21 cellular contexts compared by ENCODE assay signal in genomic region chr9:136787003-136787402, GRCh38. TPM values are rescaled to one million over a fixed set of nuclear protein-coding genes. Genes with fewer than 3 reads are reported as not detected.
"Had no signal": no experiment of that assay in that cellular context is flagged by ENCODE, and none has a peak within 500 bp of the region (broad histone marks: within the 10 kb centered on the region; RNA-seq: fewer than 3 reads in every experiment).

No MANE protein-coding gene starts in this region.

RNA-seq across cellular contexts. Expression of gene CCDC183, which starts 9.1 kb away (rescaled TPM):
- total RNA-seq: foreskin keratinocyte had no signal

RNA-seq across cellular contexts. Expression of gene LCN15, which starts 22.7 kb away (rescaled TPM):
- total RNA-seq: activated CD8-positive, alpha-beta T cell treated with anti-CD3 and anti-CD28 coated beads, Interleukin-2, amount 10 ng/mL, durations not matched to agents 7 days and 5 days; activated T-helper 1 cell treated with anti-CD3 and anti-CD28 coated beads, Interleukin-12 subunit alpha, Interleukin-12 subunit beta, Interleukin-2, Interleukin-4 antibody, amounts not matched to agents 30 ng/mL and 10 ng/mL and 1 ng/mL, durations not matched to agents 14 hours and 24 hours and 36 hours; body of pancreas; cardiac septum; dermis blood vessel endothelial cell; foreskin keratinocyte; kidney epithelial cell; lung microvascular endothelial cell; natural killer cell; osteoblast; progenitor cell of endocrine pancreas; sigmoid colon; smooth muscle cell; stomach; T-cell; thoracic aorta; upper lobe of right lung had no signal
- polyA plus RNA-seq: esophagus, foreskin keratinocyte, immature natural killer cell, smooth muscle cell, stomach had no signal

RNA-seq across cellular contexts. Expression of gene LCN8, which starts 29.0 kb away (rescaled TPM):
- total RNA-seq: activated CD8-positive, alpha-beta T cell treated with anti-CD3 and anti-CD28 coated beads, Interleukin-2, amount 10 ng/mL, durations not matched to agents 7 days and 5 days; activated T-helper 1 cell treated with anti-CD3 and anti-CD28 coated beads, Interleukin-12 subunit alpha, Interleukin-12 subunit beta, Interleukin-2, Interleukin-4 antibody, amounts not matched to agents 30 ng/mL and 10 ng/mL and 1 ng/mL, durations not matched to agents 14 hours and 24 hours and 36 hours; body of pancreas; cardiac septum; dermis blood vessel endothelial cell; foreskin keratinocyte; hepatocyte; kidney epithelial cell; left ventricle myocardium inferior; lung microvascular endothelial cell; natural killer cell; osteoblast; progenitor cell of endocrine pancreas; sigmoid colon; smooth muscle cell; stomach; thoracic aorta; upper lobe of right lung had no signal
- polyA plus RNA-seq: esophagus, foreskin keratinocyte, hepatocyte, smooth muscle cell, stomach had no signal
